In genomic region chr11:66652651-66653050, GRCh38 we compare ENCODE assay signal across 23 cellular contexts. TPM values are rescaled to one million over a fixed set of nuclear protein-coding genes. Genes with fewer than 3 reads are reported as not detected.
DNase-seq lines count a peak whose midpoint lies in the region; ATAC-seq, FAIRE-seq and TF ChIP-seq lines count a peak whose summit lies in the region.
"Had no signal": no experiment of that assay in that cellular context is flagged by ENCODE, and none has a peak within 500 bp of the region (broad histone marks: within the 10 kb centered on the region; RNA-seq: fewer than 3 reads in every experiment).

No MANE protein-coding gene starts in this region.

- H3K4me2 ChIP-seq in HepG2 (ENCODE audit: low read depth, low read length) (no peak overlapping the region), OCI-LY7 (ENCODE audit: low read length) (no peak overlapping the region)
- H3K4me2 ChIP-seq: SK-N-SH had no signal

- H3K9me3 Mint-ChIP-seq in central memory CD8-positive, alpha-beta T cell = no peaks in the 10 kb centered on the region
- no peaks in the 10 kb centered on the region for H3K9me3 Mint-ChIP-seq in progenitor cell of endocrine pancreas (ENCODE audit: low read depth)
- H3K9me3 Mint-ChIP-seq: activated naive CD4-positive, alpha-beta T cell treated with anti-CD3 and anti-CD28 coated beads, Interleukin-2, amount 50 U/mL, for 72 hours; stimulated activated naive CD8-positive, alpha-beta T cell treated with anti-CD3 and anti-CD28 coated beads, Interleukin-15, amount 100 ng/mL, for 72 hours had no signal

- H3K4me1 ChIP-seq in HepG2 (ENCODE audit: insufficient read depth, low read length) (peaks cover 12% of the 10 kb centered on the region; the same call in 1 of the 2 replicates), right lobe of liver (no peaks in the 10 kb centered on the region), OCI-LY7 (ENCODE audit: insufficient read depth, low read length, poor library complexity, severe bottlenecking) (no peaks in the 10 kb centered on the region), small intestine (ENCODE audit: control insufficient read depth in 2 of 2, insufficient read depth in 1 of 2, low read depth in 1 of 2, low read length in 1 of 2) (no peaks in the 10 kb centered on the region)
- H3K4me1 ChIP-seq: body of pancreas, transverse colon had no signal

- H2AFZ ChIP-seq in HepG2 (ENCODE audit: low read length) (no peak overlapping the region), OCI-LY7 (ENCODE audit: low read length) (no peak overlapping the region)

- in situ Hi-C loops in HepG2 (cut with HindIII; ENCODE audit: extremely low pct_ligation_motif_present, low pct_unique_long_range_greater_than_20kb) = no loop called here

- H3K27me3 ChIP-seq in HepG2 (ENCODE audit: control insufficient read depth in 1 of 2, insufficient read depth in 2 of 2, low read length in 2 of 2) = no peaks in the 10 kb centered on the region
- no peaks in the 10 kb centered on the region for H3K27me3 ChIP-seq in right lobe of liver
- no peaks in the 10 kb centered on the region for H3K27me3 ChIP-seq in small intestine (ENCODE audit: control insufficient read depth in 2 of 2, insufficient read depth in 2 of 2, low read length in 2 of 2)
- H3K27me3 ChIP-seq: body of pancreas, transverse colon had no signal

- no peak overlapping the region for H3K4me3 Mint-ChIP-seq in central memory CD8-positive, alpha-beta T cell
- H3K4me3 Mint-ChIP-seq in progenitor cell of endocrine pancreas (ENCODE audit: low read depth) = no peak overlapping the region
- H3K4me3 Mint-ChIP-seq: nephron progenitor cell; stimulated activated naive CD8-positive, alpha-beta T cell treated with anti-CD3 and anti-CD28 coated beads, Interleukin-15, amount 100 ng/mL, for 72 hours had no signal

- ATAC-seq in HepG2 (peak; percentile 10), right lobe of liver (no peak)
- ATAC-seq in central memory CD8-positive, alpha-beta T cell (replicated peaks; ENCODE audit: extremely low read depth, poor library complexity, severe bottlenecking) = no peak
- ATAC-seq: body of pancreas; stimulated activated naive CD8-positive, alpha-beta T cell treated with anti-CD3 and anti-CD28 coated beads, Interleukin-15, amount 100 ng/mL, for 72 hours had no signal

- no peak overlapping the region for H3K4me3 ChIP-seq in HepG2 (replicated peaks in 1 of 3; ENCODE audit: insufficient read depth in 1 of 3, low read depth in 2 of 3, low read length in 3 of 3)
- H3K4me3 ChIP-seq in right lobe of liver = no peak overlapping the region
- H3K4me3 ChIP-seq in OCI-LY7 (ENCODE audit: low read depth, low read length, poor library complexity, severe bottlenecking) = no peak overlapping the region
- no peak overlapping the region for H3K4me3 ChIP-seq in small intestine (ENCODE audit: low read depth in 1 of 2, low read length in 2 of 2)
- H3K4me3 ChIP-seq: body of pancreas, transverse colon had no signal

- DNase-seq in HepG2 (ENCODE audit: low spot score) (no peak), right lobe of liver (no peak), OCI-LY7 (ENCODE audit: low spot score) (no peak), progenitor cell of endocrine pancreas (ENCODE audit: low spot score, unreplicated experiment) (no peak), SHP77 (lab: John Stamatoyannopoulos, UW) (no peak), H4 (ENCODE audit: low spot score) (no peak), small intestine (no peak)
- DNase-seq in central memory CD8-positive, alpha-beta T cell (ENCODE audit: low spot score in 2 of 2) = no peak
- DNase-seq: activated CD4-positive, CD25-positive, alpha-beta regulatory T cell; body of pancreas; DMS79 treated with DMSO at 0.1 percent for 48 hours; effector memory CD4-positive, alpha-beta T cell; H7; NCI-H1105; NCI-H2081; NCI-H446 treated with DMSO at 0.1 percent for 48 hours; nephron progenitor cell; SK-N-SH; stimulated activated CD4-positive, alpha-beta T cell treated with anti-CD3 and anti-CD28 coated beads, Interleukin-1b, Interleukin-23, amount 100 ng/mL, for 48 hours; stimulated activated naive CD8-positive, alpha-beta T cell treated with anti-CD3 and anti-CD28 coated beads, Interleukin-15, amount 100 ng/mL, for 72 hours; transverse colon had no signal

- peaks cover 4 to 32% of the 10 kb centered on the region in 2 experiments; a peak in 4 of 5 replicates for H3K36me3 ChIP-seq in HepG2 (replicated peaks in 1 of 2; ENCODE audit: control insufficient read depth in 1 of 2, insufficient read depth in 2 of 2, low read length in 2 of 2)
- peaks cover under 1 to 31% (median 7%) of the 10 kb centered on the region in 4 donors for H3K36me3 ChIP-seq in right lobe of liver
- H3K36me3 ChIP-seq in OCI-LY7 (ENCODE audit: insufficient read depth, low read length) = peaks cover 95% of the 10 kb centered on the region
- H3K36me3 ChIP-seq in small intestine (ENCODE audit: control insufficient read depth in 2 of 2, insufficient read depth in 2 of 2, low read length in 2 of 2) = peaks cover 3 to 5% of the 10 kb centered on the region in 2 donors

- CTCF ChIA-PET in HepG2 (lab: Yijun Ruan, JAX; ENCODE audit: low intra/inter-chr PET ratio, low total read pairs) (no interaction called here), OCI-LY7 (lab: Charles Lee; ENCODE audit: unreplicated experiment) (interaction anchor here (0.6 kb wide), 1 partner anchor 514 kb away, joined by 4 read pairs; no protein-coding TSS in a partner anchor)

- peaks cover 24% of the 10 kb centered on the region for H3K4me1 Mint-ChIP-seq in central memory CD8-positive, alpha-beta T cell
- H3K4me1 Mint-ChIP-seq in progenitor cell of endocrine pancreas (ENCODE audit: low read depth) = no peaks in the 10 kb centered on the region

- H4K20me1 ChIP-seq in HepG2 (ENCODE audit: insufficient read depth, low read length) (peaks cover 13% of the 10 kb centered on the region), OCI-LY7 (ENCODE audit: insufficient read depth, low read length) (no peaks in the 10 kb centered on the region)

- 98% methylated on average over 7 of the region's 7 CpGs for WGBS in HepG2 (ENCODE audit: low lambda C conversion rate)
- WGBS in right lobe of liver (ENCODE audit: insufficient coverage, low coverage, low lambda C conversion rate, missing lambda C conversion rate) = 93% methylated on average over 7 of the region's 7 CpGs
- 76 to 84% (median 81%) methylated on average over 7 of the region's 7 CpGs for WGBS in small intestine, 3 donors

- BruUV-seq in HepG2 (replicated peaks; lab: Mats Ljungman, UMichigan) (TSS peak; percentile 10), OCI-LY7 (replicated peaks; lab: Mats Ljungman, UMichigan) (TSS peak; percentile 24)

- TF ChIP-seq CTCF in HepG2 (CRISPR knock-in tag; IDR thresholded peaks at IDR 0.05) (no peak), right lobe of liver (IDR thresholded peaks at IDR 0.05) (no peak), OCI-LY7 (conservative IDR thresholded peaks at IDR 0.05; ENCODE audit: low read length) (no peak), progenitor cell of endocrine pancreas (IDR thresholded peaks at IDR 0.05; ENCODE audit: unreplicated experiment) (no peak)

- intact Hi-C loops in HepG2 (cut with micrococcal nuclease; ENCODE audit: unreplicated experiment) = no loop called here
- intact Hi-C loops in right lobe of liver (cut with DNase I) = no loop called here
- intact Hi-C loops in OCI-LY7 (cut with micrococcal nuclease; ENCODE audit: unreplicated experiment) = no loop called here

- TF ChIP-seq POLR2A in HepG2 (IDR thresholded peaks at IDR 0.05; ENCODE audit: insufficient read depth in 1 of 2, low read depth in 2 of 2, low read length in 2 of 2) (0 out of 4 replicates have a peak, but pooled peaks of 1 of the 2 experiments have one; percentile 29), right lobe of liver (IDR thresholded peaks at IDR 0.05) (no peak)

- H3K79me2 ChIP-seq in HepG2 (ENCODE audit: insufficient read depth, low read length) = peaks cover 10% of the 10 kb centered on the region
- peaks cover 60% of the 10 kb centered on the region for H3K79me2 ChIP-seq in OCI-LY7 (ENCODE audit: insufficient read depth, low read depth, low read length)

- FAIRE-seq in HepG2 (lab: Jason Lieb, UNC) = no peak
- no peak for FAIRE-seq in small intestine (lab: Jason Lieb, UNC)

- peaks cover 72% of the 10 kb centered on the region for H3K36me3 Mint-ChIP-seq in central memory CD8-positive, alpha-beta T cell (ENCODE audit: insufficient read depth)
- peaks cover 27% of the 10 kb centered on the region for H3K36me3 Mint-ChIP-seq in progenitor cell of endocrine pancreas (ENCODE audit: insufficient read depth)

- H3K9ac ChIP-seq in HepG2 (ENCODE audit: insufficient read depth, low read depth, low read length) = no peak overlapping the region
- H3K9ac ChIP-seq: SK-N-SH had no signal

- no peaks in the 10 kb centered on the region for H3K27me3 Mint-ChIP-seq in central memory CD8-positive, alpha-beta T cell
- H3K27me3 Mint-ChIP-seq in progenitor cell of endocrine pancreas = no peaks in the 10 kb centered on the region
- H3K27me3 Mint-ChIP-seq: stimulated activated naive CD8-positive, alpha-beta T cell treated with anti-CD3 and anti-CD28 coated beads, Interleukin-15, amount 100 ng/mL, for 72 hours had no signal

- no peak overlapping the region for H3K27ac ChIP-seq in HepG2 (ENCODE audit: extremely low read length, insufficient read depth, low read length)
- H3K27ac ChIP-seq in right lobe of liver = no peak overlapping the region
- H3K27ac ChIP-seq in OCI-LY7 (ENCODE audit: low read depth, low read length, poor library complexity, severe bottlenecking) = no peak overlapping the region
- H3K27ac ChIP-seq in small intestine (ENCODE audit: low read depth in 1 of 2, low read length in 1 of 2) = no peak overlapping the region
- H3K27ac ChIP-seq: body of pancreas, transverse colon had no signal

- TF ChIP-seq EP300 in HepG2 (IDR thresholded peaks at IDR 0.05; ENCODE audit: low read depth in 2 of 2, low read length in 2 of 2) (no peak), HepG2 (CRISPR knock-in tag; IDR thresholded peaks at IDR 0.05; ENCODE audit: borderline replicate concordance) (no peak)

- H3K27ac Mint-ChIP-seq in central memory CD8-positive, alpha-beta T cell (ENCODE audit: low read depth) = peak overlapping the region; percentile 51
- H3K27ac Mint-ChIP-seq in progenitor cell of endocrine pancreas = peak overlapping the region; percentile 84
- H3K27ac Mint-ChIP-seq: nephron progenitor cell had no signal

- H3K9me3 ChIP-seq in HepG2 (ENCODE audit: low read length) = no peaks in the 10 kb centered on the region
- no peaks in the 10 kb centered on the region for H3K9me3 ChIP-seq in right lobe of liver
- no peaks in the 10 kb centered on the region for H3K9me3 ChIP-seq in OCI-LY7 (ENCODE audit: low read length)
- no peaks in the 10 kb centered on the region for H3K9me3 ChIP-seq in small intestine (ENCODE audit: control insufficient read depth, low read depth)
- H3K9me3 ChIP-seq: body of pancreas, SK-N-SH, transverse colon had no signal

- no peak for TF ChIP-seq RAD21 in HepG2 (CRISPR knock-in tag; IDR thresholded peaks at IDR 0.05)

- H3K9me2 ChIP-seq in OCI-LY7 (ENCODE audit: insufficient read depth, low read length) = no peaks in the 10 kb centered on the region
- H3K9me2 ChIP-seq: SK-N-SH had no signal

- POLR2A ChIA-PET in HepG2 (lab: Yijun Ruan, JAX) = interaction anchor here (1.8 to 4.9 kb wide), 2 partner anchors 14 to 25 kb away, joined by 5 to 20 read pairs; partner anchors contain the start of genes RBM4 and RBM4B
- POLR2A ChIA-PET in OCI-LY7 (lab: Charles Lee) = no interaction called here

RNA-seq across cellular contexts. Expression of gene RBM4, which starts 14.1 kb away (rescaled TPM):
- total RNA-seq in HepG2 (2016; rRNA removed; fragmentation: Illumina TruSeq; extraction: Trizol) (136 and 138 TPM in 2 replicates), right lobe of liver (10 to 100 TPM; 40.3 to 57.0 (median 48.4) TPM), OCI-LY7 (2022) (139 and 140 TPM in 2 replicates), progenitor cell of endocrine pancreas (239 and 258 TPM in 2 replicates)
- total RNA-seq in HepG2 (2016; cell fraction: cytosol; rRNA removed; fragmentation: Illumina TruSeq; extraction: Trizol; ENCODE audit: low read depth) = 72.4 and 85.4 TPM in 2 replicates
- 137 and 138 TPM in 2 replicates for total RNA-seq in HepG2 (2016; cell fraction: insoluble cytoplasmic fraction; rRNA removed; fragmentation: Illumina TruSeq; extraction: Trizol)
- 57.5 and 58.8 TPM in 2 replicates for total RNA-seq in HepG2 (2016; cell fraction: membrane; rRNA removed; fragmentation: Illumina TruSeq; extraction: Trizol)
- 101 and 109 TPM in 2 replicates for total RNA-seq in HepG2 (2016; cell fraction: nucleus; rRNA removed; fragmentation: Illumina TruSeq; extraction: Trizol)
- polyA plus RNA-seq in HepG2 (2011; rRNA removed) (123 and 126 TPM in 2 replicates), small intestine (100 to 1,000 TPM in 1 of 3 donors, 10 to 100 TPM in 2; 86.1 to 100 (median 88.4) TPM)
- 150 and 151 TPM in 2 replicates for polyA plus RNA-seq in HepG2 (2011; cell fraction: cytosol; rRNA removed)
- 83.4 and 84.4 TPM in 2 replicates for polyA plus RNA-seq in HepG2 (2011; cell fraction: nucleus; rRNA removed)
- 117 and 122 TPM in 2 replicates for polyA plus RNA-seq in HepG2 (2012)
- 29.4 and 30.6 TPM in 2 replicates for polyA plus RNA-seq in HepG2 (2016; cell fraction: cytosol; fragmentation: Illumina TruSeq; extraction: Trizol; ENCODE audit: low read depth)
- polyA plus RNA-seq in HepG2 (2016; cell fraction: insoluble cytoplasmic fraction; fragmentation: Illumina TruSeq; extraction: Trizol; ENCODE audit: low read depth) = 149 and 157 TPM in 2 replicates
- polyA plus RNA-seq in HepG2 (2016; cell fraction: membrane; fragmentation: Illumina TruSeq; extraction: Trizol; ENCODE audit: low read depth) = 38.1 and 38.5 TPM in 2 replicates
- polyA plus RNA-seq in HepG2 (2016; cell fraction: nucleus; fragmentation: Illumina TruSeq; extraction: Trizol; ENCODE audit: insufficient read depth, low read depth) = 115 and 116 TPM in 2 replicates
- 104 and 196 TPM in 2 replicates for polyA minus RNA-seq in HepG2 (2011; rRNA and poly(A)+ RNA removed; ENCODE audit: low replicate concordance)
- 40.8 and 41.0 TPM in 2 replicates for polyA minus RNA-seq in HepG2 (2011; cell fraction: cytosol; rRNA and poly(A)+ RNA removed)
- polyA minus RNA-seq in HepG2 (2011; cell fraction: nucleus; rRNA and poly(A)+ RNA removed) = 136 and 154 TPM in 2 replicates
- 66.0 and 93.9 TPM in 2 replicates for total RNA-seq in OCI-LY7 (2014; rRNA removed; shearing (Covaris generic))
- total RNA-seq in H4 (2014; rRNA removed; shearing (Covaris generic)) = 159 and 164 TPM in 2 replicates

RNA-seq across cellular contexts. Expression of gene RBM4B, which starts 25.0 kb away (rescaled TPM):
- total RNA-seq in HepG2 (2016; rRNA removed; fragmentation: Illumina TruSeq; extraction: Trizol) (25.6 and 25.8 TPM in 2 replicates), right lobe of liver (1 to 10 TPM; 3.6 to 9.4 (median 6.9) TPM), OCI-LY7 (2022) (38.3 and 39.4 TPM in 2 replicates), progenitor cell of endocrine pancreas (71.0 and 71.7 TPM in 2 replicates)
- total RNA-seq in HepG2 (2016; cell fraction: cytosol; rRNA removed; fragmentation: Illumina TruSeq; extraction: Trizol; ENCODE audit: low read depth) = 11.1 and 13.0 TPM in 2 replicates
- 24.9 and 27.1 TPM in 2 replicates for total RNA-seq in HepG2 (2016; cell fraction: insoluble cytoplasmic fraction; rRNA removed; fragmentation: Illumina TruSeq; extraction: Trizol)
- 16.5 and 17.7 TPM in 2 replicates for total RNA-seq in HepG2 (2016; cell fraction: membrane; rRNA removed; fragmentation: Illumina TruSeq; extraction: Trizol)
- total RNA-seq in HepG2 (2016; cell fraction: nucleus; rRNA removed; fragmentation: Illumina TruSeq; extraction: Trizol) = 21.3 and 26.1 TPM in 2 replicates
- polyA plus RNA-seq in HepG2 (2011; rRNA removed) (32.4 and 33.5 TPM in 2 replicates), small intestine (10 to 100 TPM in 1 of 3 donors, 1 to 10 TPM in 2; 7.0 to 12.5 (median 10.0) TPM)
- 19.2 and 24.1 TPM in 2 replicates for polyA plus RNA-seq in HepG2 (2011; cell fraction: cytosol; rRNA removed)
- polyA plus RNA-seq in HepG2 (2011; cell fraction: nucleus; rRNA removed) = 51.7 and 54.9 TPM in 2 replicates
- 18.3 and 24.4 TPM in 2 replicates for polyA plus RNA-seq in HepG2 (2012)
- polyA plus RNA-seq in HepG2 (2016; cell fraction: cytosol; fragmentation: Illumina TruSeq; extraction: Trizol; ENCODE audit: low read depth) = 4.8 and 5.2 TPM in 2 replicates
- polyA plus RNA-seq in HepG2 (2016; cell fraction: insoluble cytoplasmic fraction; fragmentation: Illumina TruSeq; extraction: Trizol; ENCODE audit: low read depth) = 28.7 and 29.9 TPM in 2 replicates
- polyA plus RNA-seq in HepG2 (2016; cell fraction: membrane; fragmentation: Illumina TruSeq; extraction: Trizol; ENCODE audit: low read depth) = 7.3 and 10.0 TPM in 2 replicates
- 43.3 and 48.3 TPM in 2 replicates for polyA plus RNA-seq in HepG2 (2016; cell fraction: nucleus; fragmentation: Illumina TruSeq; extraction: Trizol; ENCODE audit: insufficient read depth, low read depth)
- polyA minus RNA-seq in HepG2 (2011; rRNA and poly(A)+ RNA removed; ENCODE audit: low replicate concordance) = 19.7 and 31.4 TPM in 2 replicates
- polyA minus RNA-seq in HepG2 (2011; cell fraction: cytosol; rRNA and poly(A)+ RNA removed) = 7.9 and 9.7 TPM in 2 replicates
- 39.4 and 40.9 TPM in 2 replicates for polyA minus RNA-seq in HepG2 (2011; cell fraction: nucleus; rRNA and poly(A)+ RNA removed)
- 29.1 and 40.0 TPM in 2 replicates for total RNA-seq in OCI-LY7 (2014; rRNA removed; shearing (Covaris generic))
- 31.2 and 46.5 TPM in 2 replicates for total RNA-seq in H4 (2014; rRNA removed; shearing (Covaris generic))

RNA-seq across cellular contexts. Expression of gene RBM14, which starts 36.2 kb away (rescaled TPM):
- total RNA-seq in HepG2 (2016; rRNA removed; fragmentation: Illumina TruSeq; extraction: Trizol) (41.7 and 44.1 TPM in 2 replicates), right lobe of liver (10 to 100 TPM; 25.1 to 63.7 (median 27.4) TPM), OCI-LY7 (2022) (227 and 243 TPM in 2 replicates), progenitor cell of endocrine pancreas (119 and 124 TPM in 2 replicates)
- 3.6 and 5.1 TPM in 2 replicates for total RNA-seq in HepG2 (2016; cell fraction: cytosol; rRNA removed; fragmentation: Illumina TruSeq; extraction: Trizol; ENCODE audit: low read depth)
- total RNA-seq in HepG2 (2016; cell fraction: insoluble cytoplasmic fraction; rRNA removed; fragmentation: Illumina TruSeq; extraction: Trizol) = 41.2 and 46.1 TPM in 2 replicates
- total RNA-seq in HepG2 (2016; cell fraction: membrane; rRNA removed; fragmentation: Illumina TruSeq; extraction: Trizol) = 17.8 and 17.9 TPM in 2 replicates
- total RNA-seq in HepG2 (2016; cell fraction: nucleus; rRNA removed; fragmentation: Illumina TruSeq; extraction: Trizol) = 58.5 and 66.2 TPM in 2 replicates
- polyA plus RNA-seq in HepG2 (2011; rRNA removed) (12.7 and 14.6 TPM in 2 replicates), small intestine (10 to 100 TPM; 17.0 to 39.0 (median 26.2) TPM)
- polyA plus RNA-seq in HepG2 (2011; cell fraction: cytosol; rRNA removed) = 10.6 and 13.1 TPM in 2 replicates
- 44.2 and 47.6 TPM in 2 replicates for polyA plus RNA-seq in HepG2 (2011; cell fraction: nucleus; rRNA removed)
- polyA plus RNA-seq in HepG2 (2012) = 18.2 and 26.9 TPM in 2 replicates
- polyA plus RNA-seq in HepG2 (2016; cell fraction: cytosol; fragmentation: Illumina TruSeq; extraction: Trizol; ENCODE audit: low read depth) = 4.8 and 5.7 TPM in 2 replicates
- 50.7 and 56.3 TPM in 2 replicates for polyA plus RNA-seq in HepG2 (2016; cell fraction: insoluble cytoplasmic fraction; fragmentation: Illumina TruSeq; extraction: Trizol; ENCODE audit: low read depth)
- polyA plus RNA-seq in HepG2 (2016; cell fraction: membrane; fragmentation: Illumina TruSeq; extraction: Trizol; ENCODE audit: low read depth) = 15.9 and 16.6 TPM in 2 replicates
- polyA plus RNA-seq in HepG2 (2016; cell fraction: nucleus; fragmentation: Illumina TruSeq; extraction: Trizol; ENCODE audit: insufficient read depth, low read depth) = 64.3 and 68.1 TPM in 2 replicates
- polyA minus RNA-seq in HepG2 (2011; rRNA and poly(A)+ RNA removed; ENCODE audit: low replicate concordance) = 59.6 and 85.3 TPM in 2 replicates
- polyA minus RNA-seq in HepG2 (2011; cell fraction: cytosol; rRNA and poly(A)+ RNA removed) = 14.9 and 22.7 TPM in 2 replicates
- polyA minus RNA-seq in HepG2 (2011; cell fraction: nucleus; rRNA and poly(A)+ RNA removed) = 52.8 and 54.8 TPM in 2 replicates
- total RNA-seq in OCI-LY7 (2014; rRNA removed; shearing (Covaris generic)) = 65.8 and 94.6 TPM in 2 replicates
- 27.5 and 34.3 TPM in 2 replicates for total RNA-seq in H4 (2014; rRNA removed; shearing (Covaris generic))

RNA-seq across cellular contexts. Expression of gene CCS, which starts 59.7 kb away (rescaled TPM):
- 34.2 and 44.6 TPM in 2 replicates for total RNA-seq in HepG2 (2016; rRNA removed; fragmentation: Illumina TruSeq; extraction: Trizol)
- 77.8 and 78.2 TPM in 2 replicates for total RNA-seq in HepG2 (2016; cell fraction: cytosol; rRNA removed; fragmentation: Illumina TruSeq; extraction: Trizol; ENCODE audit: low read depth)
- total RNA-seq in HepG2 (2016; cell fraction: insoluble cytoplasmic fraction; rRNA removed; fragmentation: Illumina TruSeq; extraction: Trizol) = 30.0 and 48.1 TPM in 2 replicates
- 36.9 and 40.8 TPM in 2 replicates for total RNA-seq in HepG2 (2016; cell fraction: membrane; rRNA removed; fragmentation: Illumina TruSeq; extraction: Trizol)
- 27.8 and 35.6 TPM in 2 replicates for total RNA-seq in HepG2 (2016; cell fraction: nucleus; rRNA removed; fragmentation: Illumina TruSeq; extraction: Trizol)
- polyA plus RNA-seq in HepG2 (2011; rRNA removed) = 25.4 and 34.7 TPM in 2 replicates
- 23.5 and 37.2 TPM in 2 replicates for polyA plus RNA-seq in HepG2 (2011; cell fraction: cytosol; rRNA removed)
- 127 and 131 TPM in 2 replicates for polyA plus RNA-seq in HepG2 (2011; cell fraction: nucleus; rRNA removed)
- 31.4 and 37.9 TPM in 2 replicates for polyA plus RNA-seq in HepG2 (2012)
- polyA plus RNA-seq in HepG2 (2016; cell fraction: cytosol; fragmentation: Illumina TruSeq; extraction: Trizol; ENCODE audit: low read depth) = 6.4 and 6.8 TPM in 2 replicates
- polyA plus RNA-seq in HepG2 (2016; cell fraction: insoluble cytoplasmic fraction; fragmentation: Illumina TruSeq; extraction: Trizol; ENCODE audit: low read depth) = 36.6 and 42.6 TPM in 2 replicates
- polyA plus RNA-seq in HepG2 (2016; cell fraction: membrane; fragmentation: Illumina TruSeq; extraction: Trizol; ENCODE audit: low read depth) = 6.0 and 8.2 TPM in 2 replicates
- polyA plus RNA-seq in HepG2 (2016; cell fraction: nucleus; fragmentation: Illumina TruSeq; extraction: Trizol; ENCODE audit: insufficient read depth, low read depth) = 64.5 and 64.9 TPM in 2 replicates
- 31.8 and 31.9 TPM in 2 replicates for polyA minus RNA-seq in HepG2 (2011; rRNA and poly(A)+ RNA removed; ENCODE audit: low replicate concordance)
- 18.1 and 21.5 TPM in 2 replicates for polyA minus RNA-seq in HepG2 (2011; cell fraction: cytosol; rRNA and poly(A)+ RNA removed)
- 21.1 and 29.0 TPM in 2 replicates for polyA minus RNA-seq in HepG2 (2011; cell fraction: nucleus; rRNA and poly(A)+ RNA removed)
- total RNA-seq in right lobe of liver = 10 to 100 TPM; 22.6 to 54.2 (median 34.3) TPM
- total RNA-seq in OCI-LY7 (2014; rRNA removed; shearing (Covaris generic)) = 31.7 and 32.6 TPM in 2 replicates
- total RNA-seq in OCI-LY7 (2022) = 34.4 and 36.7 TPM in 2 replicates
- 48.9 and 49.7 TPM in 2 replicates for total RNA-seq in progenitor cell of endocrine pancreas
- 21.6 and 25.3 TPM in 2 replicates for total RNA-seq in H4 (2014; rRNA removed; shearing (Covaris generic))
- 10 to 100 TPM; 35.0 to 100.0 (median 82.4) TPM for polyA plus RNA-seq in small intestine

RNA-seq across cellular contexts. Expression of gene CCDC87, which starts 59.8 kb away (rescaled TPM):
- total RNA-seq in HepG2 (2016; rRNA removed; fragmentation: Illumina TruSeq; extraction: Trizol) (0.17 and 0.42 TPM in 2 replicates), right lobe of liver (under 1 TPM in 5 of 6 experiments, not detected in 1; 0.07 to 0.37 (median 0.12) TPM), OCI-LY7 (2022) (0.17 and 0.36 TPM in 2 replicates), progenitor cell of endocrine pancreas (0.89 and 1.1 TPM in 2 replicates)
- total RNA-seq in HepG2 (2016; cell fraction: cytosol; rRNA removed; fragmentation: Illumina TruSeq; extraction: Trizol; ENCODE audit: low read depth) = 0.10 and 0.18 TPM in 2 replicates
- total RNA-seq in HepG2 (2016; cell fraction: insoluble cytoplasmic fraction; rRNA removed; fragmentation: Illumina TruSeq; extraction: Trizol) = 0.27 and 0.41 TPM in 2 replicates
- 0.46 and 0.48 TPM in 2 replicates for total RNA-seq in HepG2 (2016; cell fraction: membrane; rRNA removed; fragmentation: Illumina TruSeq; extraction: Trizol)
- total RNA-seq in HepG2 (2016; cell fraction: nucleus; rRNA removed; fragmentation: Illumina TruSeq; extraction: Trizol) = 0.66 and 0.78 TPM in 2 replicates
- polyA plus RNA-seq in HepG2 (2011; rRNA removed) (0.05 and 0.09 TPM in 2 replicates), small intestine (under 1 TPM in 2 of 3 donors, not detected in 1; 0.21 to 0.22 TPM)
- 0.04 and 0.05 TPM in 2 replicates for polyA plus RNA-seq in HepG2 (2011; cell fraction: cytosol; rRNA removed)
- polyA plus RNA-seq in HepG2 (2011; cell fraction: nucleus; rRNA removed) = 0.17 and 0.29 TPM in 2 replicates
- 0.20 and 0.21 TPM in 2 replicates for polyA plus RNA-seq in HepG2 (2012)
- not detected in 2 replicates for polyA plus RNA-seq in HepG2 (2016; cell fraction: cytosol; fragmentation: Illumina TruSeq; extraction: Trizol; ENCODE audit: low read depth)
- 0.15 and 0.29 TPM in 2 replicates for polyA plus RNA-seq in HepG2 (2016; cell fraction: insoluble cytoplasmic fraction; fragmentation: Illumina TruSeq; extraction: Trizol; ENCODE audit: low read depth)
- polyA plus RNA-seq in HepG2 (2016; cell fraction: membrane; fragmentation: Illumina TruSeq; extraction: Trizol; ENCODE audit: low read depth) = 0.06 and 0.10 TPM in 2 replicates
- polyA plus RNA-seq in HepG2 (2016; cell fraction: nucleus; fragmentation: Illumina TruSeq; extraction: Trizol; ENCODE audit: insufficient read depth, low read depth) = 0.15 TPM in 1 of 2 replicates, not detected in the other
- polyA minus RNA-seq in HepG2 (2011; rRNA and poly(A)+ RNA removed; ENCODE audit: low replicate concordance) = 0.22 and 0.23 TPM in 2 replicates
- not detected in 2 replicates for polyA minus RNA-seq in HepG2 (2011; cell fraction: cytosol; rRNA and poly(A)+ RNA removed)
- 0.37 and 0.64 TPM in 2 replicates for polyA minus RNA-seq in HepG2 (2011; cell fraction: nucleus; rRNA and poly(A)+ RNA removed)
- total RNA-seq in OCI-LY7 (2014; rRNA removed; shearing (Covaris generic)) = 0.13 and 0.26 TPM in 2 replicates
- 0.04 and 0.56 TPM in 2 replicates for total RNA-seq in H4 (2014; rRNA removed; shearing (Covaris generic))
- total RNA-seq: mesenteric fat pad had no signal
